ENCODE assay signal across 22 cellular contexts in the genomic region with DNA sequence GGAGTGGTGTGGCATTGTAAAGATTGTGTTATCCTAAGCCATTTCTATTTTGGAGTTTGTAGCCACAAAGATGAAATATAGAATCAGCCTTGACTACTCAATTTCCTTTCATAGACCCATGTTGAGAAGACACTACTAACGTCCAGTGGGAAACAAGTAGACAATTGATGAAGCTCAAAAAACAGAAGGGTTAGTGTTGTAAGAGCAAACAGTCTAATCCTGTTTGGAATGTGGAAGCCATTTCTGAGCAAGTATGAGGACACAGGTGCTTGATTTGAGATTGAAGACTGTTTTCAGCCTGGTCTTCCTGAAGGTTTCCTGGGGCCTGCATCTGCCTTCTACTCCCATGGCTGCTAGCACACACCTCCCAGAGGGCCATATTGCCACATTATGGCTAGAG.
"Had no signal": no experiment of that assay in that cellular context is flagged by ENCODE, and none has a peak within 500 bp of the region (broad histone marks: within the 10 kb centered on the region; RNA-seq: fewer than 3 reads in every experiment).

No MANE protein-coding gene starts in this region.

- H3K27me3 Mint-ChIP-seq: activated CD4-positive, alpha-beta memory T cell treated with anti-CD3 and anti-CD28 coated beads, Interleukin-2, amount 10 ng/mL, durations not matched to agents 7 days and 5 days; activated CD4-positive, alpha-beta T cell treated with anti-CD3 and anti-CD28 coated beads, Interleukin-2, amount 10 ng/mL, durations not matched to agents 24 days and 14 days; activated CD8-positive, alpha-beta memory T cell treated with anti-CD3 and anti-CD28 coated beads, Interleukin-2, amount 10 ng/mL, durations not matched to agents 7 days and 5 days; activated naive CD8-positive, alpha-beta T cell treated with anti-CD3 and anti-CD28 coated beads for 36 hours; stimulated activated naive B cell treated with anti-CD40 and anti-IgM and Interleukin-4, amounts not matched to agents 10 μg/mL and 1 μg/mL and 100 μg/mL, for 72 hours had no signal

- H3K27ac Mint-ChIP-seq: activated CD4-positive, alpha-beta memory T cell treated with anti-CD3 and anti-CD28 coated beads, Interleukin-2, amount 10 ng/mL, durations not matched to agents 7 days and 5 days; activated CD4-positive, alpha-beta T cell treated with anti-CD3 and anti-CD28 coated beads, Interleukin-2, amount 10 ng/mL, durations not matched to agents 24 days and 14 days; activated CD8-positive, alpha-beta memory T cell treated with anti-CD3 and anti-CD28 coated beads, Interleukin-2, amount 10 ng/mL, durations not matched to agents 7 days and 5 days; stimulated activated naive B cell treated with anti-CD40 and anti-IgM and Interleukin-4, amounts not matched to agents 10 μg/mL and 1 μg/mL and 100 μg/mL, for 72 hours had no signal

- H3K9me3 ChIP-seq: esophagus squamous epithelium, gastrocnemius medialis, sigmoid colon, testis, uterus had no signal

- H3K27ac ChIP-seq: esophagus squamous epithelium, gastrocnemius medialis, sigmoid colon, testis, uterus had no signal

- H3K4me2 ChIP-seq: smooth muscle cell had no signal

- H3K9me3 Mint-ChIP-seq: activated CD4-positive, alpha-beta T cell treated with anti-CD3 and anti-CD28 coated beads, Interleukin-2, amount 10 ng/mL, durations not matched to agents 24 days and 14 days had no signal

- H3K4me3 Mint-ChIP-seq: activated CD4-positive, alpha-beta memory T cell treated with anti-CD3 and anti-CD28 coated beads, Interleukin-2, amount 10 ng/mL, durations not matched to agents 7 days and 5 days; activated CD4-positive, alpha-beta T cell treated with anti-CD3 and anti-CD28 coated beads, Interleukin-2, amount 10 ng/mL, durations not matched to agents 24 days and 14 days; activated CD8-positive, alpha-beta memory T cell treated with anti-CD3 and anti-CD28 coated beads, Interleukin-2, amount 10 ng/mL, durations not matched to agents 7 days and 5 days; activated naive CD8-positive, alpha-beta T cell treated with anti-CD3 and anti-CD28 coated beads for 36 hours; stimulated activated naive B cell treated with anti-CD40 and anti-IgM and Interleukin-4, amounts not matched to agents 10 μg/mL and 1 μg/mL and 100 μg/mL, for 72 hours had no signal

- H3K27me3 ChIP-seq: esophagus squamous epithelium, gastrocnemius medialis, sigmoid colon, testis, uterus had no signal

- H3K4me3 ChIP-seq: esophagus squamous epithelium, gastrocnemius medialis, sigmoid colon, smooth muscle cell, testis, uterus had no signal

- DNase-seq: activated CD4-positive, alpha-beta memory T cell treated with anti-CD3 and anti-CD28 coated beads, Interleukin-2, amount 10 ng/mL, durations not matched to agents 7 days and 5 days; activated CD4-positive, alpha-beta T cell treated with anti-CD3 and anti-CD28 coated beads, Interleukin-2, amount 10 ng/mL, durations not matched to agents 24 days and 14 days; activated CD8-positive, alpha-beta memory T cell treated with anti-CD3 and anti-CD28 coated beads, Interleukin-2, amount 10 ng/mL, durations not matched to agents 7 days and 5 days; activated naive CD8-positive, alpha-beta T cell treated with anti-CD3 and anti-CD28 coated beads for 36 hours; central memory CD4-positive, alpha-beta T cell; effector memory CD4-positive, alpha-beta T cell; esophagus squamous epithelium; gastrocnemius medialis; hippocampal formation; left cardiac atrium; midbrain; posterior cingulate gyrus; sigmoid colon; stimulated activated CD4-positive, alpha-beta T cell treated with anti-CD3 and anti-CD28 coated beads, Interleukin-15, amount 100 ng/mL, for 24 hours; stimulated activated naive B cell treated with anti-CD40 and anti-IgM and Interleukin-4, amounts not matched to agents 10 μg/mL and 1 μg/mL and 100 μg/mL, for 72 hours; testis; trophoblast cell; uterus had no signal

- H3K4me1 ChIP-seq: gastrocnemius medialis, testis, uterus had no signal

- H3K36me3 ChIP-seq: gastrocnemius medialis, uterus had no signal

- ATAC-seq: activated CD4-positive, CD25-positive, alpha-beta regulatory T cell treated with anti-CD3 and anti-CD28 coated beads, Interleukin-2, amount 50 U/mL, for 24 hours; activated CD8-positive, alpha-beta memory T cell treated with anti-CD3 and anti-CD28 coated beads, Interleukin-2, amount 10 ng/mL, durations not matched to agents 7 days and 5 days; gastrocnemius medialis; left cardiac atrium; stimulated activated naive B cell treated with anti-CD40 and anti-IgM and Interleukin-4, amounts not matched to agents 10 μg/mL and 1 μg/mL and 100 μg/mL, for 72 hours had no signal

- FAIRE-seq: astrocyte, islet of Langerhans had no signal
